ENCODE assay signal across 10 cellular contexts in the genomic region with DNA sequence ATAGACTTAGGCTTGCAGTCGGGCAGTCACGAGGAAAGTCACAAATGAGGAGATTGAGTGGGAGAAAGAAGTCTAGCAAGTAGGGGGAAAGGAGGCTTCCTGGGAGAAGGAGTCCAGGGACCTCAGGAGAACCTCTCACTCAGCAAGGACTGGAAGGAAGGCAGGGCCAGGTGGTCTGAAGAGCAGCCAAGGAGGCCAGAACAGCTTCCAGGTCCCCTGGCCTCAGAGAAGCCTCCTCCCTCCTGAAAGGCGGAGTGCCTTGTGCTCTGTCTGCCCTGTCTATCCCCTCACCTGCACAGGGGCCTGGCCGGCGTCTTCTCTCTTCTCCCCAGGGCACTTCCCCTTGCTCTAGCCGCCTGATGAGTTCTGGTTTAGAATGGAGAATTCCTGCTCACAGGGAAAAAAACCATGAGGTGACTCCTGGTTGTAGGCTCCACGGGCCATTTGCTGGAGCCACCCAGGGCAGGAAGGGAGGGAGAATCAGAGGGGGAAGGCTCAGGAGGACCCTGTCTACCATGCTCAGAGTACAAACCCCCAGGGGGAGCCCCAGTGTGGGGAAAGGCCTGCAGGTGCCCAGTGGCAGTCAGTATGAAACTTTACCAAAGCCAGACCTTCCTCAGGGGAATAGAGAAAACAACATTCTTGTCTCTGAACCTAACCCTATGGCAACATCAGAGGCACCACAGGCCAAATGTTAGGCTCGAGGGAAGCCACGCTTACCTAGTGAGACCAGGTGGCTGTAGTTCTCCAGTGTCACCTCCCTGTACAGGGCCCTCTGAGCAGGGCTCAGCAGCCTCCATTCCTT. TPM values are rescaled to one million over a fixed set of nuclear protein-coding genes. Genes with fewer than 3 reads are reported as not detected.
DNase-seq lines count a peak whose midpoint lies in the region; ATAC-seq, FAIRE-seq and TF ChIP-seq lines count a peak whose summit lies in the region.
"Had no signal": no experiment of that assay in that cellular context is flagged by ENCODE, and none has a peak within 500 bp of the region (broad histone marks: within the 10 kb centered on the region; RNA-seq: fewer than 3 reads in every experiment).

No MANE protein-coding gene starts in this region.

- ATAC-seq in GM19468 (IDR thresholded peaks at IDR 0.05; ENCODE audit: extremely low read depth, unreplicated experiment) (peak; percentile 70), HG03108 (IDR thresholded peaks at IDR 0.05; ENCODE audit: unreplicated experiment) (peak; percentile 94), sciatic nerve (no peak)

- no peaks in the 10 kb centered on the region for H3K79me2 ChIP-seq in astrocyte (ENCODE audit: insufficient read depth, low read length)

- H3K4me1 ChIP-seq in astrocyte (ENCODE audit: insufficient read depth, low read length), result no peaks in the 10 kb centered on the region

- TF ChIP-seq CTCF in GM12872 (IDR thresholded peaks at IDR 0.05; ENCODE audit: insufficient read depth, low read depth, low read length) (peak; percentile 60), astrocyte (IDR thresholded peaks at IDR 0.05; ENCODE audit: insufficient read depth, low read depth, low read length) (no peak)

- H4K20me1 ChIP-seq in astrocyte (ENCODE audit: insufficient read depth, low read length), result peaks cover 10% of the 10 kb centered on the region

- no peak for FAIRE-seq in astrocyte (lab: Jason Lieb, UNC)

- H3K4me3 Mint-ChIP-seq in astrocyte (ENCODE audit: unreplicated experiment), result no peak overlapping the region

- intact Hi-C loops in sciatic nerve (cut with DNase I), result no loop called here

- H3K4me2 ChIP-seq in astrocyte (ENCODE audit: low read length), result no peak overlapping the region

- H3K36me3 ChIP-seq in astrocyte (ENCODE audit: insufficient read depth, low read length), result peaks cover 6% of the 10 kb centered on the region

- H3K9me3 Mint-ChIP-seq in astrocyte (ENCODE audit: unreplicated experiment), result no peaks in the 10 kb centered on the region
- H3K9me3 Mint-ChIP-seq: IgD-negative memory B cell had no signal

- H3K36me3 Mint-ChIP-seq in astrocyte (ENCODE audit: low read depth, unreplicated experiment), result peaks cover 18% of the 10 kb centered on the region

- H3K27me3 ChIP-seq in astrocyte (ENCODE audit: insufficient read depth, low read length), result no peaks in the 10 kb centered on the region

- H2AFZ ChIP-seq in astrocyte (ENCODE audit: low read depth, low read length), result no peak overlapping the region

- H3K4me1 Mint-ChIP-seq in astrocyte (ENCODE audit: low read depth, unreplicated experiment), result no peaks in the 10 kb centered on the region

- H3K9ac ChIP-seq in astrocyte (ENCODE audit: low read length), result no peak overlapping the region

- H3K27ac ChIP-seq in astrocyte (ENCODE audit: low read depth, low read length), result no peak overlapping the region

- H3K4me3 ChIP-seq in astrocyte (ENCODE audit: insufficient read depth, low read depth, low read length), result no peak overlapping the region

- H3K27ac Mint-ChIP-seq in astrocyte (ENCODE audit: unreplicated experiment), result peak overlapping the region; percentile 77

- no peaks in the 10 kb centered on the region for H3K27me3 Mint-ChIP-seq in astrocyte (ENCODE audit: low read depth, unreplicated experiment)
- H3K27me3 Mint-ChIP-seq: IgD-negative memory B cell had no signal

- no peaks in the 10 kb centered on the region for H3K9me3 ChIP-seq in astrocyte (ENCODE audit: insufficient read depth, low read depth, low read length)

- DNase-seq in astrocyte (ENCODE audit: low read depth) (no peak), RKO (ENCODE audit: low spot score) (no peak), sciatic nerve (ENCODE audit: low spot score) (no peak), NOMO-1 treated with dmso at 0.1 percent for 144 hours (lab: John Stamatoyannopoulos, UW; ENCODE audit: unreplicated experiment) (no peak), DMS153 (lab: John Stamatoyannopoulos, UW) (no peak)
- DNase-seq: Calu3 had no signal

RNA-seq across cellular contexts. Expression of gene ZNF337, which starts 11.2 kb away (rescaled TPM):
- total RNA-seq in astrocyte (13.8 and 15.6 TPM in 2 replicates), sciatic nerve (22.6 TPM)
